24 cellular contexts compared by ENCODE assay signal in genomic region chr7:26656735-26657134, GRCh38.
"Had no signal": no experiment of that assay in that cellular context is flagged by ENCODE, and none has a peak within 500 bp of the region (broad histone marks: within the 10 kb centered on the region; RNA-seq: fewer than 3 reads in every experiment).

No MANE protein-coding gene starts in this region.

- H2AFZ ChIP-seq: hepatocyte, parathyroid adenoma had no signal

- H3K27ac ChIP-seq: esophagus squamous epithelium, gastroesophageal sphincter, hepatocyte, left ventricle myocardium inferior, lower lobe of right lung, parathyroid adenoma, psoas muscle, spleen, testis, tibial nerve had no signal

- H3K27me3 ChIP-seq: gastroesophageal sphincter, spleen, testis had no signal

- ATAC-seq: gastroesophageal sphincter; left cardiac atrium; lower lobe of right lung; psoas muscle; sciatic nerve; stimulated activated naive B cell treated with anti-CD40 and anti-IgM and Interleukin-4, amounts not matched to agents 10 μg/mL and 1 μg/mL and 100 μg/mL, for 72 hours; stimulated activated naive CD8-positive, alpha-beta T cell treated with anti-CD3 and anti-CD28 coated beads, Interleukin-15, amount 100 ng/mL, for 72 hours had no signal

- H3K4me3 ChIP-seq: esophagus squamous epithelium, gastroesophageal sphincter, hepatocyte, left ventricle myocardium inferior, lower lobe of right lung, psoas muscle, spleen, testis, tibial nerve had no signal

- H3K4me1 Mint-ChIP-seq: naive B cell; stimulated activated naive B cell treated with anti-CD40 and anti-IgM and Interleukin-4, amounts not matched to agents 10 μg/mL and 1 μg/mL and 100 μg/mL, for 72 hours; stimulated activated naive CD8-positive, alpha-beta T cell treated with anti-CD3 and anti-CD28 coated beads, Interleukin-15, amount 100 ng/mL, for 72 hours had no signal

- H3K36me3 ChIP-seq: esophagus squamous epithelium, gastroesophageal sphincter, left ventricle myocardium inferior, lower lobe of right lung, spleen, tibial nerve had no signal

- H3K9ac ChIP-seq: parathyroid adenoma had no signal

- H3K27ac Mint-ChIP-seq: dendritic cell treated with granulocyte-macrophage colony-stimulating factor and Interleukin-4, amounts not matched to agents 40 ng/mL and 50 ng/mL, for 4 days; stimulated activated naive B cell treated with anti-CD40 and anti-IgM and Interleukin-4, amounts not matched to agents 10 μg/mL and 1 μg/mL and 100 μg/mL, for 72 hours; stimulated activated naive CD8-positive, alpha-beta T cell treated with anti-CD3 and anti-CD28 coated beads, Interleukin-15, amount 100 ng/mL, for 72 hours had no signal

- H3K4me2 ChIP-seq: hepatocyte had no signal

- DNase-seq: esophagus squamous epithelium; foreskin fibroblast; kidney; left cardiac atrium; left ventricle myocardium inferior; lower lobe of right lung; mesenchymal stem cell; naive B cell; psoas muscle; retina; spleen; stimulated activated CD4-positive, alpha-beta T cell treated with anti-CD3 and anti-CD28 coated beads, Interleukin-15, amount 100 ng/mL, for 24 hours; stimulated activated CD4-positive, alpha-beta T cell treated with anti-CD3 and anti-CD28 coated beads, Interleukin-1b, Interleukin-23, amount 100 ng/mL, for 48 hours; stimulated activated CD4-positive, alpha-beta T cell treated with anti-CD3 and anti-CD28 coated beads, Interleukin-4, amount 100 ng/mL, for 4 hours; stimulated activated naive B cell treated with anti-CD40 and anti-IgM and Interleukin-4, amounts not matched to agents 10 μg/mL and 1 μg/mL and 100 μg/mL, for 72 hours; stimulated activated naive CD8-positive, alpha-beta T cell treated with anti-CD3 and anti-CD28 coated beads, Interleukin-15, amount 100 ng/mL, for 72 hours; testis had no signal

- H3K4me3 Mint-ChIP-seq: dendritic cell treated with granulocyte-macrophage colony-stimulating factor and Interleukin-4, amounts not matched to agents 40 ng/mL and 50 ng/mL, for 4 days; naive B cell; stimulated activated naive B cell treated with anti-CD40 and anti-IgM and Interleukin-4, amounts not matched to agents 10 μg/mL and 1 μg/mL and 100 μg/mL, for 72 hours; stimulated activated naive CD8-positive, alpha-beta T cell treated with anti-CD3 and anti-CD28 coated beads, Interleukin-15, amount 100 ng/mL, for 72 hours had no signal

- H3K9me3 ChIP-seq: esophagus squamous epithelium, gastroesophageal sphincter, left ventricle myocardium inferior, lower lobe of right lung, psoas muscle, spleen, testis, tibial nerve had no signal

- H3K9me3 Mint-ChIP-seq: dendritic cell treated with granulocyte-macrophage colony-stimulating factor and Interleukin-4, amounts not matched to agents 40 ng/mL and 50 ng/mL, for 4 days; naive B cell; neural crest cell; stimulated activated naive B cell treated with anti-CD40 and anti-IgM and Interleukin-4, amounts not matched to agents 10 μg/mL and 1 μg/mL and 100 μg/mL, for 72 hours; stimulated activated naive CD8-positive, alpha-beta T cell treated with anti-CD3 and anti-CD28 coated beads, Interleukin-15, amount 100 ng/mL, for 72 hours had no signal

- H3K79me2 ChIP-seq: hepatocyte, parathyroid adenoma had no signal

- H3K4me1 ChIP-seq: left ventricle myocardium inferior, parathyroid adenoma, psoas muscle, testis had no signal

- H3K27me3 Mint-ChIP-seq: dendritic cell treated with granulocyte-macrophage colony-stimulating factor and Interleukin-4, amounts not matched to agents 40 ng/mL and 50 ng/mL, for 4 days; naive B cell; stimulated activated naive B cell treated with anti-CD40 and anti-IgM and Interleukin-4, amounts not matched to agents 10 μg/mL and 1 μg/mL and 100 μg/mL, for 72 hours had no signal
